Comparison of ENCODE assay signal across 22 cellular contexts in genomic region chr18:69969491-69969890, GRCh38.
"Had no signal": no experiment of that assay in that cellular context is flagged by ENCODE, and none has a peak within 500 bp of the region (broad histone marks: within the 10 kb centered on the region; RNA-seq: fewer than 3 reads in every experiment).

No MANE protein-coding gene starts in this region.

- H3K9me3 ChIP-seq: colonic mucosa, uterus had no signal

- ATAC-seq: activated CD8-positive, alpha-beta T cell treated with anti-CD3 and anti-CD28 coated beads for 36 hours; heart right ventricle; mucosa of descending colon; naive thymus-derived CD4-positive, alpha-beta T cell; psoas muscle; right cardiac atrium had no signal

- DNase-seq: activated B cell treated with CpG ODN at 0.5 μM for 24 hours; activated CD4-positive, alpha-beta T cell treated with anti-CD3 and anti-CD28 coated beads for 4 hours; activated CD8-positive, alpha-beta T cell treated with anti-CD3 and anti-CD28 coated beads for 36 hours; activated naive CD4-positive, alpha-beta T cell treated with Interleukin-2 at 50 U/mL for 16 hours; activated naive CD8-positive, alpha-beta T cell treated with anti-CD3 and anti-CD28 coated beads, Interleukin-2, amount 10 ng/mL, durations not matched to agents 7 days and 5 days; activated T-cell treated with anti-CD3 and anti-CD28 coated beads, Interleukin-2, amount 50 U/mL, for 1 hour; central memory CD4-positive, alpha-beta T cell; colonic mucosa; endodermal cell; heart right ventricle; immature natural killer cell; mesenchymal stem cell; mucosa of descending colon; naive thymus-derived CD4-positive, alpha-beta T cell; ovary; psoas muscle; right cardiac atrium; small intestine; stimulated activated CD4-positive, alpha-beta T cell treated with anti-CD3 and anti-CD28 coated beads, Interleukin-15, amount 100 ng/mL, for 24 hours; stimulated activated CD4-positive, alpha-beta T cell treated with anti-CD3 and anti-CD28 coated beads, Interleukin-2, amount 100 ng/mL, for 48 hours; uterus had no signal

- H3K36me3 ChIP-seq: colonic mucosa, heart right ventricle, ovary, tibial nerve, uterus had no signal

- H3K4me1 ChIP-seq: colonic mucosa, heart right ventricle, psoas muscle, tibial nerve, uterus had no signal

- H3K27me3 ChIP-seq: colonic mucosa, heart right ventricle, ovary, tibial nerve, uterus had no signal

- H3K4me3 ChIP-seq: colonic mucosa, heart right ventricle, mucosa of descending colon, ovary, psoas muscle, tibial nerve, uterus had no signal
